Comparison of ENCODE assay signal across 14 cellular contexts in the genomic region with DNA sequence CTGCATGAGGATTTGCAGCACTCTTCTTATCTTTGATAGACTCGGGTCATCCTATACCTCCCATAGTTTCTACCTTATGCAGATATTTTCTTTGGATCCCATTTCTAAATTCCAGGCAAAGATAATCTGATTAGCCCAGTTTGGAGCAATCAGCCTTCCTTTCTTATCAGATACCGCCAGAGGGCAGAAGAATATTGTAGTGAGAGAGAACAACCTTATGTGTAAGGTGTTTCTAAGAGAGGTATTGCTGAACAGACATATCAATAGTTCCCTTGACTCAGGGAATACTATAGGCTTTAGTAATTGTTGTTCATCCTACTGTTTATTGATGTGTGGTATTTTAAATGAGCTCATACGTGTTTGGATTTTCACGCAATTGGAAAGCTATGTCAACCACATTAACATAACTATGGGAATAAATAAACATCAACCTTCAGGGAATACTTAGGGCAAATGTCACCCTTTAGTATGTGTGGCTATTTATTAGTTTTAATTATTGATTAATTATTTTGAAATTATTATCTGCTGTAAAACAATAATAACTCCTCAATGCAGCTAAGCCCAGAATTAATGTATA.
DNase-seq lines count a peak whose midpoint lies in the region; ATAC-seq and TF ChIP-seq lines count a peak whose summit lies in the region.
"Had no signal": no experiment of that assay in that cellular context is flagged by ENCODE, and none has a peak within 500 bp of the region (broad histone marks: within the 10 kb centered on the region; RNA-seq: fewer than 3 reads in every experiment).

No MANE protein-coding gene starts in this region.

- H3F3A ChIP-seq in SK-N-SH (replicated peaks; ENCODE audit: insufficient read depth) = no peaks in the 10 kb centered on the region

- H3K36me3 Mint-ChIP-seq in CD14-positive monocyte = no peaks in the 10 kb centered on the region

- TF ChIP-seq CTCF in SK-N-SH (IDR thresholded peaks at IDR 0.05) (peak; percentile 59), fibroblast of pulmonary artery (IDR thresholded peaks at IDR 0.05; ENCODE audit: low read length, missing control alignments) (peak; percentile 19), upper lobe of right lung (IDR thresholded peaks at IDR 0.05) (peak; percentile 30), CD14-positive monocyte (IDR thresholded peaks at IDR 0.05) (no peak)

- CTCF ChIA-PET in SK-N-SH (lab: Yijun Ruan, JAX) = interaction anchor here (0.6 kb wide), 1 partner anchor 1323 kb away, joined by 3 read pairs; no protein-coding TSS in a partner anchor

- H3K27me3 ChIP-seq in SK-N-SH (ENCODE audit: insufficient read depth) = no peaks in the 10 kb centered on the region
- no peaks in the 10 kb centered on the region for H3K27me3 ChIP-seq in upper lobe of right lung
- H3K27me3 ChIP-seq: BLaER1 had no signal

- no peak overlapping the region for H3K27ac ChIP-seq in SK-N-SH (ENCODE audit: low read depth in 2 of 2, low read length in 1 of 2)
- H3K27ac ChIP-seq in upper lobe of right lung = no peak overlapping the region
- H3K27ac ChIP-seq: BLaER1, epithelial cell of prostate, left ventricle myocardium inferior had no signal

- no peak for DNase-seq in SK-N-SH
- DNase-seq in RKO (ENCODE audit: low spot score) = peak; percentile 55
- DNase-seq in fibroblast of pulmonary artery (ENCODE audit: low read depth) = peak; percentile 16
- no peak for DNase-seq in upper lobe of right lung
- no peak for DNase-seq in posterior vena cava (ENCODE audit: low spot score)
- DNase-seq in AML-193 (lab: John Stamatoyannopoulos, UW) = no peak
- no peak for DNase-seq in CD14-positive monocyte (ENCODE audit: low spot score)
- DNase-seq: activated naive CD4-positive, alpha-beta T cell treated with anti-CD3 and anti-CD28 coated beads for 36 hours; left ventricle myocardium inferior; small intestine had no signal

- H3K36me3 ChIP-seq in SK-N-SH (replicated peaks in 1 of 2; ENCODE audit: control insufficient read depth in 1 of 2, insufficient read depth in 2 of 2, low read length in 1 of 2) (no peaks in the 10 kb centered on the region), upper lobe of right lung (no peaks in the 10 kb centered on the region)
- H3K36me3 ChIP-seq: BLaER1, left ventricle myocardium inferior had no signal

- no peak for TF ChIP-seq EP300 in SK-N-SH (IDR thresholded peaks at IDR 0.05; ENCODE audit: borderline replicate concordance in 1 of 2, low read depth in 1 of 2, low read length in 1 of 2)

- WGBS in SK-N-SH (ENCODE audit: low lambda C conversion rate) = 5% methylated on average over 4 of the region's 4 CpGs

- H3K9me3 ChIP-seq in SK-N-SH (no peaks in the 10 kb centered on the region), upper lobe of right lung (no peaks in the 10 kb centered on the region)
- H3K9me3 ChIP-seq: BLaER1, left ventricle myocardium inferior had no signal

- no peak overlapping the region for H3K4me2 ChIP-seq in SK-N-SH
- H3K4me2 ChIP-seq: BLaER1 had no signal

- intact Hi-C loops in upper lobe of right lung (cut with DNase I) (no loop called here), posterior vena cava (cut with DNase I) (no loop called here), CD14-positive monocyte (cut with micrococcal nuclease) (no loop called here)

- H3K27me3 Mint-ChIP-seq in CD14-positive monocyte (ENCODE audit: low read depth in 3 of 3) = no peaks in the 10 kb centered on the region
- H3K27me3 Mint-ChIP-seq: stimulated activated naive CD8-positive, alpha-beta T cell treated with anti-CD3 and anti-CD28 coated beads, Interleukin-15, Interleukin-2, amounts not matched to agents 100 ng/mL and 50 ng/mL, for 24 hours had no signal

- no peak overlapping the region for H3K4me3 Mint-ChIP-seq in CD14-positive monocyte
- H3K4me3 Mint-ChIP-seq: activated naive CD4-positive, alpha-beta T cell treated with anti-CD3 and anti-CD28 coated beads for 36 hours; stimulated activated naive CD8-positive, alpha-beta T cell treated with anti-CD3 and anti-CD28 coated beads, Interleukin-15, Interleukin-2, amounts not matched to agents 100 ng/mL and 50 ng/mL, for 24 hours had no signal

- H2AFZ ChIP-seq in SK-N-SH (ENCODE audit: low read depth) = no peak overlapping the region

- POLR2A ChIA-PET in SK-N-SH (lab: Yijun Ruan, JAX) = no interaction called here

- peak; percentile 8; the same call in 1 of the 2 replicates for TF ChIP-seq RAD21 in SK-N-SH (IDR thresholded peaks at IDR 0.05; ENCODE audit: low read length)

- H3K4me1 ChIP-seq in SK-N-SH (ENCODE audit: control insufficient read depth in 1 of 2, insufficient read depth in 2 of 2, low read depth in 1 of 2, low read length in 1 of 2) = no peaks in the 10 kb centered on the region
- no peaks in the 10 kb centered on the region for H3K4me1 ChIP-seq in upper lobe of right lung
- H3K4me1 ChIP-seq: left ventricle myocardium inferior had no signal

- no peak overlapping the region for H3K4me3 ChIP-seq in SK-N-SH (ENCODE audit: low read depth in 2 of 2, low read length in 1 of 2)
- no peak overlapping the region for H3K4me3 ChIP-seq in fibroblast of pulmonary artery (replicated peaks; ENCODE audit: low read depth, low read length)
- H3K4me3 ChIP-seq in upper lobe of right lung = no peak overlapping the region
- H3K4me3 ChIP-seq: BLaER1, left ventricle myocardium inferior had no signal

- no peaks in the 10 kb centered on the region for H3K4me1 Mint-ChIP-seq in CD14-positive monocyte

- ATAC-seq in SK-N-SH treated with all-trans-retinoic acid at 6 μM for 48 hours (no peak), upper lobe of right lung (peak; percentile 53)

- H3K79me2 ChIP-seq in SK-N-SH (ENCODE audit: insufficient read depth) = no peaks in the 10 kb centered on the region

- no peaks in the 10 kb centered on the region for H3K9me2 ChIP-seq in SK-N-SH

- peaks cover 0 to 2% (median 0%) of the 10 kb centered on the region in 7 donors for H3K9me3 Mint-ChIP-seq in CD14-positive monocyte

- no peak overlapping the region for H3K9ac ChIP-seq in SK-N-SH
- H3K9ac ChIP-seq: BLaER1 had no signal

- H4K20me1 ChIP-seq in SK-N-SH (ENCODE audit: insufficient read depth) = no peaks in the 10 kb centered on the region
- H4K20me1 ChIP-seq: BLaER1 had no signal

- no peak overlapping the region for H3K27ac Mint-ChIP-seq in CD14-positive monocyte
- H3K27ac Mint-ChIP-seq: activated naive CD4-positive, alpha-beta T cell treated with anti-CD3 and anti-CD28 coated beads for 36 hours; stimulated activated naive CD8-positive, alpha-beta T cell treated with anti-CD3 and anti-CD28 coated beads, Interleukin-15, Interleukin-2, amounts not matched to agents 100 ng/mL and 50 ng/mL, for 24 hours had no signal

TF ChIP-seq in SK-N-SH, 30 proteins besides CTCF, POLR2A, EP300 and RAD21:
- TF ChIP-seq SMC3 (IDR thresholded peaks at IDR 0.05; ENCODE audit: low read depth, low read length) (peak; percentile 18; the same call in 1 of the 2 replicates), TEAD4 (IDR thresholded peaks at IDR 0.05; ENCODE audit: borderline replicate concordance, insufficient read depth) (no peak), GATA2 (CRISPR knock-in tag; IDR thresholded peaks at IDR 0.05) (no peak)
- TF ChIP-seq, protein P1, sequence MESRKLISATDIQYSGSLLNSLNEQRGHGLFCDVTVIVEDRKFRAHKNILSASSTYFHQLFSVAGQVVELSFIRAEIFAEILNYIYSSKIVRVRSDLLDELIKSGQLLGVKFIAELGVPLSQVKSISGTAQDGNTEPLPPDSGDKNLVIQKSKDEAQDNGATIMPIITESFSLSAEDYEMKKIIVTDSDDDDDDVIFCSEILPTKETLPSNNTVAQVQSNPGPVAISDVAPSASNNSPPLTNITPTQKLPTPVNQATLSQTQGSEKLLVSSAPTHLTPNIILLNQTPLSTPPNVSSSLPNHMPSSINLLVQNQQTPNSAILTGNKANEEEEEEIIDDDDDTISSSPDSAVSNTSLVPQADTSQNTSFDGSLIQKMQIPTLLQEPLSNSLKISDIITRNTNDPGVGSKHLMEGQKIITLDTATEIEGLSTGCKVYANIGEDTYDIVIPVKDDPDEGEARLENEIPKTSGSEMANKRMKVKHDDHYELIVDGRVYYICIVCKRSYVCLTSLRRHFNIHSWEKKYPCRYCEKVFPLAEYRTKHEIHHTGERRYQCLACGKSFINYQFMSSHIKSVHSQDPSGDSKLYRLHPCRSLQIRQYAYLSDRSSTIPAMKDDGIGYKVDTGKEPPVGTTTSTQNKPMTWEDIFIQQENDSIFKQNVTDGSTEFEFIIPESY (IDR thresholded peaks at IDR 0.05; ENCODE audit: borderline replicate concordance, low read depth) = no peak

TF ChIP-seq in SK-N-SH treated with all-trans-retinoic acid at 6 μM for 48 hours, 23 proteins besides CTCF, POLR2A, EP300 and RAD21 (continues in another document):
- TF ChIP-seq, protein P2, sequence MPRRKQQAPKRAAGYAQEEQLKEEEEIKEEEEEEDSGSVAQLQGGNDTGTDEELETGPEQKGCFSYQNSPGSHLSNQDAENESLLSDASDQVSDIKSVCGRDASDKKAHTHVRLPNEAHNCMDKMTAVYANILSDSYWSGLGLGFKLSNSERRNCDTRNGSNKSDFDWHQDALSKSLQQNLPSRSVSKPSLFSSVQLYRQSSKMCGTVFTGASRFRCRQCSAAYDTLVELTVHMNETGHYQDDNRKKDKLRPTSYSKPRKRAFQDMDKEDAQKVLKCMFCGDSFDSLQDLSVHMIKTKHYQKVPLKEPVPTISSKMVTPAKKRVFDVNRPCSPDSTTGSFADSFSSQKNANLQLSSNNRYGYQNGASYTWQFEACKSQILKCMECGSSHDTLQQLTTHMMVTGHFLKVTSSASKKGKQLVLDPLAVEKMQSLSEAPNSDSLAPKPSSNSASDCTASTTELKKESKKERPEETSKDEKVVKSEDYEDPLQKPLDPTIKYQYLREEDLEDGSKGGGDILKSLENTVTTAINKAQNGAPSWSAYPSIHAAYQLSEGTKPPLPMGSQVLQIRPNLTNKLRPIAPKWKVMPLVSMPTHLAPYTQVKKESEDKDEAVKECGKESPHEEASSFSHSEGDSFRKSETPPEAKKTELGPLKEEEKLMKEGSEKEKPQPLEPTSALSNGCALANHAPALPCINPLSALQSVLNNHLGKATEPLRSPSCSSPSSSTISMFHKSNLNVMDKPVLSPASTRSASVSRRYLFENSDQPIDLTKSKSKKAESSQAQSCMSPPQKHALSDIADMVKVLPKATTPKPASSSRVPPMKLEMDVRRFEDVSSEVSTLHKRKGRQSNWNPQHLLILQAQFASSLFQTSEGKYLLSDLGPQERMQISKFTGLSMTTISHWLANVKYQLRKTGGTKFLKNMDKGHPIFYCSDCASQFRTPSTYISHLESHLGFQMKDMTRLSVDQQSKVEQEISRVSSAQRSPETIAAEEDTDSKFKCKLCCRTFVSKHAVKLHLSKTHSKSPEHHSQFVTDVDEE (CRISPR knock-in tag; IDR thresholded peaks at IDR 0.05) = no peak
- no peak for TF ChIP-seq TCF4 (CRISPR knock-in tag; IDR thresholded peaks at IDR 0.05; ENCODE audit: borderline replicate concordance)
- no peak for TF ChIP-seq ZNF565 (CRISPR knock-in tag; conservative IDR thresholded peaks at IDR 0.05; ENCODE audit: low read depth)
- no peak for TF ChIP-seq ISL1 (CRISPR knock-in tag; IDR thresholded peaks at IDR 0.05)
- no peak for TF ChIP-seq SNAI2 (CRISPR knock-in tag; IDR thresholded peaks at IDR 0.05)
- no peak for TF ChIP-seq ESRRG (CRISPR knock-in tag; IDR thresholded peaks at IDR 0.05)

Comparison
In these comparisons a context has a peak if more than half of its experiments do, and no peak if none do; other contexts are left out.
1. DNase-seq: peak in RKO (single experiment) and fibroblast of pulmonary artery (single experiment); none in SK-N-SH (single experiment), upper lobe of right lung (single experiment), posterior vena cava (single experiment), AML-193 (0 of 2) and CD14-positive monocyte (single experiment).